21 cellular contexts compared by ENCODE assay signal in genomic region chr1:24954022-24954421, GRCh38. TPM values are rescaled to one million over a fixed set of nuclear protein-coding genes. Genes with fewer than 3 reads are reported as not detected.
A peak's percentile ranks its signal among the peaks of the same experiment; 100 is the strongest.
DNase-seq lines count a peak whose midpoint lies in the region; ATAC-seq and TF ChIP-seq lines count a peak whose summit lies in the region.
"Had no signal": no experiment of that assay in that cellular context is flagged by ENCODE, and none has a peak within 500 bp of the region (broad histone marks: within the 10 kb centered on the region; RNA-seq: fewer than 3 reads in every experiment).

No MANE protein-coding gene starts in this region.

- no peaks in the 10 kb centered on the region for H3K27me3 Mint-ChIP-seq in activated naive CD4-positive, alpha-beta T cell treated with anti-CD3 and anti-CD28 coated beads, Interleukin-2, amount 10 ng/mL, durations not matched to agents 7 days and 5 days
- peaks cover 3% of the 10 kb centered on the region for H3K27me3 Mint-ChIP-seq in activated naive CD8-positive, alpha-beta T cell treated with anti-CD3 and anti-CD28 coated beads for 36 hours
- no peaks in the 10 kb centered on the region for H3K27me3 Mint-ChIP-seq in stimulated activated naive CD8-positive, alpha-beta T cell treated with anti-CD3 and anti-CD28 coated beads, Interleukin-15, amount 100 ng/mL, for 72 hours
- H3K27me3 Mint-ChIP-seq in GM23338 (ENCODE audit: insufficient read depth, low read depth, poor library complexity), result peaks cover 4% of the 10 kb centered on the region

- H3K27ac Mint-ChIP-seq in activated naive CD4-positive, alpha-beta T cell treated with anti-CD3 and anti-CD28 coated beads, Interleukin-2, amount 10 ng/mL, durations not matched to agents 7 days and 5 days, result peak overlapping the region; percentile 92
- peak overlapping the region; percentile 98 for H3K27ac Mint-ChIP-seq in activated naive CD8-positive, alpha-beta T cell treated with anti-CD3 and anti-CD28 coated beads for 36 hours
- H3K27ac Mint-ChIP-seq in stimulated activated naive CD8-positive, alpha-beta T cell treated with anti-CD3 and anti-CD28 coated beads, Interleukin-15, amount 100 ng/mL, for 72 hours, result peak overlapping the region; percentile 91 to 99
- no peak overlapping the region for H3K27ac Mint-ChIP-seq in GM23338
- H3K27ac Mint-ChIP-seq: WTC11 had no signal

- peaks cover 71% of the 10 kb centered on the region for H3K36me3 Mint-ChIP-seq in activated naive CD4-positive, alpha-beta T cell treated with anti-CD3 and anti-CD28 coated beads, Interleukin-2, amount 10 ng/mL, durations not matched to agents 7 days and 5 days
- peaks cover 78% of the 10 kb centered on the region for H3K36me3 Mint-ChIP-seq in activated naive CD8-positive, alpha-beta T cell treated with anti-CD3 and anti-CD28 coated beads for 36 hours
- H3K36me3 Mint-ChIP-seq in GM23338 (ENCODE audit: low read depth), result no peaks in the 10 kb centered on the region
- H3K36me3 Mint-ChIP-seq: WTC11 had no signal

- H3K4me3 Mint-ChIP-seq in activated naive CD4-positive, alpha-beta T cell treated with anti-CD3 and anti-CD28 coated beads, Interleukin-2, amount 10 ng/mL, durations not matched to agents 7 days and 5 days, result peak overlapping the region; percentile 67
- peak overlapping the region; percentile 91 for H3K4me3 Mint-ChIP-seq in activated naive CD8-positive, alpha-beta T cell treated with anti-CD3 and anti-CD28 coated beads for 36 hours
- peak overlapping the region; percentile 78 to 90 for H3K4me3 Mint-ChIP-seq in stimulated activated naive CD8-positive, alpha-beta T cell treated with anti-CD3 and anti-CD28 coated beads, Interleukin-15, amount 100 ng/mL, for 72 hours
- H3K4me3 Mint-ChIP-seq in GM23338, result no peak overlapping the region
- H3K4me3 Mint-ChIP-seq: WTC11 had no signal

- H3K36me3 ChIP-seq in MM.1S (replicated peaks; ENCODE audit: insufficient read depth, low read length) (no peaks in the 10 kb centered on the region), gastrocnemius medialis (no peaks in the 10 kb centered on the region), GM23338 (ENCODE audit: insufficient read depth) (no peaks in the 10 kb centered on the region)
- H3K36me3 ChIP-seq: colonic mucosa, left ventricle myocardium inferior, suprapubic skin had no signal

- TF ChIP-seq POLR2A in gastrocnemius medialis (IDR thresholded peaks at IDR 0.05), result no peak

- in situ Hi-C loops in gastrocnemius medialis (cut with MboI; ENCODE audit: low sequenced_read_pairs in 4 of 4), result no loop called here

- no peaks in the 10 kb centered on the region for H3K79me2 ChIP-seq in MM.1S (ENCODE audit: low read length)
- H3K79me2 ChIP-seq in GM23338 (replicated peaks; ENCODE audit: insufficient read depth), result no peaks in the 10 kb centered on the region

- H3K4me1 ChIP-seq in MM.1S (ENCODE audit: low read length) (peaks cover 22% of the 10 kb centered on the region), gastrocnemius medialis (no peaks in the 10 kb centered on the region), GM23338 (ENCODE audit: insufficient read depth) (peaks cover 15% of the 10 kb centered on the region; the same call in 1 of the 2 replicates)
- H3K4me1 ChIP-seq: colonic mucosa, left ventricle myocardium inferior, suprapubic skin had no signal

- H3K4me2 ChIP-seq in MM.1S (ENCODE audit: low read depth, low read length), result peak overlapping the region; percentile 15; the same call in 1 of the 2 replicates
- no peak overlapping the region for H3K4me2 ChIP-seq in GM23338

- no peaks in the 10 kb centered on the region for H3K9me2 ChIP-seq in MM.1S (replicated peaks; ENCODE audit: insufficient read depth, low read length)
- no peaks in the 10 kb centered on the region for H3K9me2 ChIP-seq in GM23338 (ENCODE audit: insufficient read depth)

- H3K4me3 ChIP-seq in MM.1S (ENCODE audit: low read length), result no peak overlapping the region
- H3K4me3 ChIP-seq in gastrocnemius medialis, result no peak overlapping the region
- no peak overlapping the region for H3K4me3 ChIP-seq in GM23338
- H3K4me3 ChIP-seq: colonic mucosa, GM23248, left ventricle myocardium inferior, mucosa of descending colon, suprapubic skin had no signal

- no peaks in the 10 kb centered on the region for H3K27me3 ChIP-seq in MM.1S (replicated peaks; ENCODE audit: insufficient read depth, low read length)
- no peaks in the 10 kb centered on the region for H3K27me3 ChIP-seq in gastrocnemius medialis
- H3K27me3 ChIP-seq in GM23338 (ENCODE audit: insufficient read depth), result no peaks in the 10 kb centered on the region
- H3K27me3 ChIP-seq: colonic mucosa, suprapubic skin had no signal

- no peaks in the 10 kb centered on the region; the same call in 1 of the 2 replicates for H3F3A ChIP-seq in MM.1S (ENCODE audit: insufficient read depth, low read length)
- H3F3A ChIP-seq in GM23338 (replicated peaks; ENCODE audit: low read depth), result no peaks in the 10 kb centered on the region

- CTCF ChIA-PET in activated naive CD4-positive, alpha-beta T cell treated with anti-CD3 and anti-CD28 coated beads, Interleukin-2, amount 10 ng/mL, durations not matched to agents 7 days and 5 days (lab: Charles Lee), result interaction anchor here (1.1 to 4.7 kb wide), 3 partner anchors 9 to 83 kb away, joined by 6 to 25 read pairs (median 21); no protein-coding TSS in a partner anchor

- no peaks in the 10 kb centered on the region for H3K9me3 ChIP-seq in MM.1S (replicated peaks; ENCODE audit: insufficient read depth, low read length)
- H3K9me3 ChIP-seq in gastrocnemius medialis, result no peaks in the 10 kb centered on the region
- H3K9me3 ChIP-seq: colonic mucosa, left ventricle myocardium inferior, mucosa of descending colon, suprapubic skin had no signal

- H3K9me3 Mint-ChIP-seq in activated naive CD4-positive, alpha-beta T cell treated with anti-CD3 and anti-CD28 coated beads, Interleukin-2, amount 10 ng/mL, durations not matched to agents 7 days and 5 days, result no peaks in the 10 kb centered on the region
- peaks cover 1% of the 10 kb centered on the region for H3K9me3 Mint-ChIP-seq in activated naive CD8-positive, alpha-beta T cell treated with anti-CD3 and anti-CD28 coated beads for 36 hours
- no peaks in the 10 kb centered on the region for H3K9me3 Mint-ChIP-seq in stimulated activated naive CD8-positive, alpha-beta T cell treated with anti-CD3 and anti-CD28 coated beads, Interleukin-15, amount 100 ng/mL, for 72 hours
- H3K9me3 Mint-ChIP-seq in GM23338, result no peaks in the 10 kb centered on the region; the same call in 2 of the 3 replicates
- H3K9me3 Mint-ChIP-seq: WTC11 had no signal

- ATAC-seq in stimulated activated naive CD8-positive, alpha-beta T cell treated with anti-CD3 and anti-CD28 coated beads, Interleukin-15, amount 100 ng/mL, for 72 hours, result no peak
- no peak for ATAC-seq in gastrocnemius medialis
- ATAC-seq in GM23338, result no peak
- ATAC-seq: mucosa of descending colon, Right ventricle myocardium inferior, WTC11 had no signal

- peaks cover 97% of the 10 kb centered on the region for H3K4me1 Mint-ChIP-seq in activated naive CD4-positive, alpha-beta T cell treated with anti-CD3 and anti-CD28 coated beads, Interleukin-2, amount 10 ng/mL, durations not matched to agents 7 days and 5 days
- H3K4me1 Mint-ChIP-seq in activated naive CD8-positive, alpha-beta T cell treated with anti-CD3 and anti-CD28 coated beads for 36 hours, result peaks cover 88% of the 10 kb centered on the region
- peaks cover 99% of the 10 kb centered on the region for H3K4me1 Mint-ChIP-seq in stimulated activated naive CD8-positive, alpha-beta T cell treated with anti-CD3 and anti-CD28 coated beads, Interleukin-15, amount 100 ng/mL, for 72 hours
- H3K4me1 Mint-ChIP-seq in GM23338, result peaks cover 27% of the 10 kb centered on the region

- no peak for DNase-seq in activated naive CD4-positive, alpha-beta T cell treated with anti-CD3 and anti-CD28 coated beads, Interleukin-2, amount 10 ng/mL, durations not matched to agents 7 days and 5 days
- no peak for DNase-seq in activated naive CD4-positive, alpha-beta T cell treated with Interleukin-2 at 50 U/mL for 16 hours
- DNase-seq in MM.1S (no peak), gastrocnemius medialis (no peak), DMS53 treated with DMSO at 0.1 percent for 48 hours (lab: John Stamatoyannopoulos, UW; ENCODE audit: unreplicated experiment) (no peak), GM23338 (ENCODE audit: low spot score) (no peak)
- no peak for DNase-seq in activated naive CD8-positive, alpha-beta T cell treated with anti-CD3 and anti-CD28 coated beads for 36 hours
- no peak for DNase-seq in stimulated activated naive CD8-positive, alpha-beta T cell treated with anti-CD3 and anti-CD28 coated beads, Interleukin-15, amount 100 ng/mL, for 72 hours
- DNase-seq: colonic mucosa; COR-L47; GM23248; head of caudate nucleus; left ventricle myocardium inferior; mucosa of descending colon; NCI-H1417; NCI-H524 treated with DMSO at 0.1 percent for 48 hours; stimulated activated CD4-positive, alpha-beta T cell treated with anti-CD3 and anti-CD28 coated beads, Interleukin-4, amount 100 ng/mL, for 4 hours had no signal

- H4K20me1 ChIP-seq in MM.1S (ENCODE audit: insufficient read depth, low read length) (no peaks in the 10 kb centered on the region), GM23338 (replicated peaks; ENCODE audit: insufficient read depth) (no peaks in the 10 kb centered on the region)

- intact Hi-C loops in gastrocnemius medialis (cut with DNase I; ENCODE audit: low total_unique reads), result no loop called here

- no peak overlapping the region; the same call in 1 of the 2 replicates for H3K27ac ChIP-seq in MM.1S (ENCODE audit: low read length)
- no peak overlapping the region for H3K27ac ChIP-seq in gastrocnemius medialis
- H3K27ac ChIP-seq in GM23338 (ENCODE audit: low read depth), result no peak overlapping the region
- H3K27ac ChIP-seq: colonic mucosa, GM23248, left ventricle myocardium inferior, suprapubic skin had no signal

- no peak overlapping the region for H3K9ac ChIP-seq in MM.1S (ENCODE audit: low read length)
- H3K9ac ChIP-seq: GM23248 had no signal

- TF ChIP-seq CTCF in MM.1S (IDR thresholded peaks at IDR 0.05; ENCODE audit: low read length), result no peak
- TF ChIP-seq CTCF in gastrocnemius medialis (IDR thresholded peaks at IDR 0.05 in 4 of 5, conservative IDR thresholded peaks at IDR 0.05 in 1 of 5), result no peak
- TF ChIP-seq CTCF in GM23338 (conservative IDR thresholded peaks at IDR 0.05; ENCODE audit: low read depth in 2 of 2), result no peak

- H2AFZ ChIP-seq in MM.1S (ENCODE audit: low read length) (peak overlapping the region; percentile 34; the same call in 1 of the 2 replicates), GM23338 (no peak overlapping the region)
- H2AFZ ChIP-seq: GM23248 had no signal

RNA-seq across cellular contexts. Expression of gene RUNX3, which starts 23.9 kb away (rescaled TPM):
- 100 to 1,000 TPM; 144 TPM for total RNA-seq in activated naive CD8-positive, alpha-beta T cell treated with anti-CD3 and anti-CD28 coated beads for 36 hours
- total RNA-seq in gastrocnemius medialis, result 1 to 10 TPM in 2 of 4 donors, under 1 TPM in 2; 0.13 to 1.9 (median 0.74) TPM
- total RNA-seq in GM23338 (2014; rRNA removed; shearing (Covaris generic)), result 0.12 and 0.73 TPM in 2 replicates
- polyA plus RNA-seq in GM23338 (2016; fragmentation: Nextera tagmentation; extraction: Ambion mirVana), result 0.23 and 0.26 TPM in 2 replicates
- total RNA-seq: LHCN-M2 had no signal

Comparison
In these comparisons a context has a peak if more than half of its experiments do, and no peak if none do; other contexts are left out.
1. RNA of gene RUNX3, which starts 23.9 kb away (total RNA-seq): 144 TPM in activated naive CD8-positive, alpha-beta T cell treated with anti-CD3 and anti-CD28 coated beads for 36 hours; 0.13 to 1.9 TPM in gastrocnemius medialis and 0.12 to 0.73 TPM in GM23338; every median in the first group is over 10 times any median in the second.